Comparison of ENCODE assay signal across 12 cellular contexts in genomic region chrX:39969099-39969825, GRCh38.
DNase-seq lines count a peak whose midpoint lies in the region; ATAC-seq and TF ChIP-seq lines count a peak whose summit lies in the region.
"Had no signal": no experiment of that assay in that cellular context is flagged by ENCODE, and none has a peak within 500 bp of the region (broad histone marks: within the 10 kb centered on the region; RNA-seq: fewer than 3 reads in every experiment).

No MANE protein-coding gene starts in this region.

- intact Hi-C loops in uterus (cut with DNase I; ENCODE audit: low total_unique reads), result no loop called here

- no peaks in the 10 kb centered on the region for H3K23me2 ChIP-seq in H9 (ENCODE audit: insufficient read length, low read depth, low read length, poor library complexity, severe bottlenecking)

- H3K4me2 ChIP-seq in H9 (ENCODE audit: insufficient read depth, insufficient read length, low read length), result peak overlapping the region; percentile 9
- no peak overlapping the region for H3K4me2 ChIP-seq in osteoblast (ENCODE audit: insufficient read depth, low read length)

- H3K14ac ChIP-seq in H9 (ENCODE audit: insufficient read depth, low read length), result no peak overlapping the region

- H3K36me3 ChIP-seq in uterus (no peaks in the 10 kb centered on the region), osteoblast (ENCODE audit: insufficient read depth, low read length) (no peaks in the 10 kb centered on the region)
- H3K36me3 ChIP-seq: upper lobe of right lung had no signal

- H3K79me2 ChIP-seq in H9 (ENCODE audit: insufficient read depth, low read length), result no peaks in the 10 kb centered on the region
- no peaks in the 10 kb centered on the region for H3K79me2 ChIP-seq in osteoblast (ENCODE audit: insufficient read depth, low read length)

- H3K4me3 ChIP-seq in uterus (no peak overlapping the region), osteoblast (ENCODE audit: insufficient read depth, low read length) (no peak overlapping the region)
- H3K4me3 ChIP-seq: psoas muscle, upper lobe of right lung had no signal

- peaks cover 14 to 20% (median 14%) of the 10 kb centered on the region in 3 experiments for H3K36me3 Mint-ChIP-seq in H9 (ENCODE audit: insufficient read depth in 1 of 3, low read depth in 3 of 3)
- no peaks in the 10 kb centered on the region for H3K36me3 Mint-ChIP-seq in activated T-helper 17 cell treated with anti-CD3 and anti-CD28 coated beads, Interleukin-2, amount 50 U/mL, for 72 hours (ENCODE audit: low read depth)
- no peaks in the 10 kb centered on the region for H3K36me3 Mint-ChIP-seq in nephron (ENCODE audit: low read depth)

- H3K27ac ChIP-seq in H9 (ENCODE audit: insufficient read length, low read depth, low read length) (no peak overlapping the region), uterus (no peak overlapping the region), osteoblast (ENCODE audit: low read depth, low read length) (no peak overlapping the region)
- H3K27ac ChIP-seq: psoas muscle, upper lobe of right lung, VCaP had no signal

- no peak for ATAC-seq in activated T-helper 17 cell treated with anti-CD3 and anti-CD28 coated beads, Interleukin-2, amount 50 U/mL, for 72 hours (replicated peaks)
- ATAC-seq: esophagus mucosa, psoas muscle had no signal

- H2AK5ac ChIP-seq in H9 (ENCODE audit: insufficient read length, low read length), result no peak overlapping the region

- peak; percentile 86 for DNase-seq in H9
- peak; percentile 75 for DNase-seq in NCI-H2227 (lab: John Stamatoyannopoulos, UW; ENCODE audit: unreplicated experiment)
- no peak for DNase-seq in T-helper 9 cell
- no peak for DNase-seq in 8988T
- no peak for DNase-seq in uterus
- no peak for DNase-seq in osteoblast (ENCODE audit: insufficient read length, low spot score, missing footprints)
- DNase-seq: psoas muscle, upper lobe of right lung had no signal

- TF ChIP-seq CTCF in H9 (conservative IDR thresholded peaks at IDR 0.05) (no peak), nephron (IDR thresholded peaks at IDR 0.05; ENCODE audit: unreplicated experiment in 3 of 3) (no peak), uterus (IDR thresholded peaks at IDR 0.05) (no peak), osteoblast (IDR thresholded peaks at IDR 0.05; ENCODE audit: extremely low read depth, low read depth, low read length) (no peak)

- TF ChIP-seq POLR2A in uterus (IDR thresholded peaks at IDR 0.05), result no peak

- H3K27me3 ChIP-seq in H9 (ENCODE audit: insufficient read depth, low read length), result no peaks in the 10 kb centered on the region
- no peaks in the 10 kb centered on the region for H3K27me3 ChIP-seq in uterus
- H3K27me3 ChIP-seq in osteoblast (ENCODE audit: insufficient read depth, low read length), result no peaks in the 10 kb centered on the region
- H3K27me3 ChIP-seq: upper lobe of right lung had no signal

- H3K23ac ChIP-seq in H9 (ENCODE audit: insufficient read length, low read depth, low read length), result no peak overlapping the region

- no peak overlapping the region for H3K18ac ChIP-seq in H9 (ENCODE audit: insufficient read length, low read depth, low read length)

- H4K20me1 ChIP-seq in H9 (ENCODE audit: control insufficient read depth, insufficient read depth, insufficient read length) (no peaks in the 10 kb centered on the region), osteoblast (ENCODE audit: insufficient read depth, low read length) (no peaks in the 10 kb centered on the region)

- H4K91ac ChIP-seq in H9 (ENCODE audit: insufficient read length, low read depth, low read length), result no peak overlapping the region

- no peak overlapping the region for H3K9ac ChIP-seq in H9 (ENCODE audit: extremely low read depth, insufficient read length, low read length)

- H2BK20ac ChIP-seq in H9 (ENCODE audit: low read depth, low read length, poor library complexity, severe bottlenecking), result no peak overlapping the region

- H3K4me3 Mint-ChIP-seq in H9 (peak overlapping the region; percentile 26 to 42; a peak in 3 of 5 replicates), nephron (no peak overlapping the region)
- H3K4me3 Mint-ChIP-seq in activated T-helper 17 cell treated with anti-CD3 and anti-CD28 coated beads, Interleukin-2, amount 50 U/mL, for 72 hours, result no peak overlapping the region

- no peaks in the 10 kb centered on the region for H3K9me3 ChIP-seq in H9 (ENCODE audit: control insufficient read depth, low read depth, low read length)
- H3K9me3 ChIP-seq in uterus, result no peaks in the 10 kb centered on the region
- peaks cover 2% of the 10 kb centered on the region for H3K9me3 ChIP-seq in osteoblast (ENCODE audit: low read depth, low read length)
- H3K9me3 ChIP-seq: psoas muscle, upper lobe of right lung had no signal

- H3K79me1 ChIP-seq in H9 (ENCODE audit: insufficient read depth, low read depth, low read length, poor library complexity, severe bottlenecking), result no peaks in the 10 kb centered on the region

- H3T11ph ChIP-seq in H9 (ENCODE audit: low read length), result no peak overlapping the region

- no peak overlapping the region for H3K27ac Mint-ChIP-seq in H9
- peak overlapping the region; percentile 28 for H3K27ac Mint-ChIP-seq in activated T-helper 17 cell treated with anti-CD3 and anti-CD28 coated beads, Interleukin-2, amount 50 U/mL, for 72 hours
- H3K27ac Mint-ChIP-seq in nephron, result peak overlapping the region in 2 of 3 experiments; percentile 28

- no peak overlapping the region for H4K5ac ChIP-seq in H9 (ENCODE audit: insufficient read length, low read depth, low read length)

- no peak overlapping the region for H3K56ac ChIP-seq in H9 (ENCODE audit: insufficient read length, low read depth, low read length)

- no peak overlapping the region for H2BK15ac ChIP-seq in H9 (ENCODE audit: low read depth, low read length)

- no CpG with 5 or more reads among the region's 16 CpGs for WGBS in H9 (ENCODE audit: extremely low coverage, insufficient read length, low lambda C conversion rate)

- H2BK120ac ChIP-seq in H9 (ENCODE audit: low read depth, low read length, poor library complexity, severe bottlenecking), result no peak overlapping the region

- no peak overlapping the region for H2BK5ac ChIP-seq in H9 (ENCODE audit: insufficient read length, low read length)

- no peak overlapping the region for H3K4ac ChIP-seq in H9 (ENCODE audit: low read depth, low read length)

- H3K4me1 Mint-ChIP-seq in H9 (peaks cover 27 to 34% of the 10 kb centered on the region in 2 experiments), nephron (peaks cover 5% of the 10 kb centered on the region)
- H3K4me1 Mint-ChIP-seq in activated T-helper 17 cell treated with anti-CD3 and anti-CD28 coated beads, Interleukin-2, amount 50 U/mL, for 72 hours, result no peaks in the 10 kb centered on the region

- peaks cover 23% of the 10 kb centered on the region for H3K27me3 Mint-ChIP-seq in H9 (ENCODE audit: low read depth)
- H3K27me3 Mint-ChIP-seq in activated T-helper 17 cell treated with anti-CD3 and anti-CD28 coated beads, Interleukin-2, amount 50 U/mL, for 72 hours, result no peaks in the 10 kb centered on the region
- peaks cover 8% of the 10 kb centered on the region for H3K27me3 Mint-ChIP-seq in nephron (ENCODE audit: low read depth)

- H3K9me3 Mint-ChIP-seq in H9, result peaks cover 77% of the 10 kb centered on the region in 2 experiments
- peaks cover 5% of the 10 kb centered on the region for H3K9me3 Mint-ChIP-seq in activated T-helper 17 cell treated with anti-CD3 and anti-CD28 coated beads, Interleukin-2, amount 50 U/mL, for 72 hours
- H3K9me3 Mint-ChIP-seq in nephron, result peaks cover 38% of the 10 kb centered on the region

- no peak overlapping the region for H2BK12ac ChIP-seq in H9 (ENCODE audit: insufficient read length, low read depth, low read length)

- H4K8ac ChIP-seq in H9 (replicated peaks; ENCODE audit: insufficient read length, low read depth, low read length), result no peak overlapping the region

- H2AFZ ChIP-seq in H9 (ENCODE audit: low read length) (no peak overlapping the region), osteoblast (ENCODE audit: low read length) (no peak overlapping the region)

- H3K4me1 ChIP-seq in H9 (ENCODE audit: insufficient read depth, low read length) (no peaks in the 10 kb centered on the region; the same call in none of the 2 replicates), uterus (no peaks in the 10 kb centered on the region), osteoblast (ENCODE audit: insufficient read depth, low read length) (peaks cover 8% of the 10 kb centered on the region)
- H3K4me1 ChIP-seq: psoas muscle, upper lobe of right lung had no signal

Comparison
In these comparisons a context has a peak if more than half of its experiments do, and no peak if none do; other contexts are left out.
1. DNase-seq: peak in H9 (single experiment) and NCI-H2227 (single experiment); none in T-helper 9 cell (single experiment), 8988T (single experiment), uterus (0 of 2) and osteoblast (single experiment).
2. H3K27ac Mint-ChIP-seq: peak in activated T-helper 17 cell treated with anti-CD3 and anti-CD28 coated beads, Interleukin-2, amount 50 U/mL, for 72 hours (single experiment) and nephron (2 of 3); none in H9 (0 of 3).
3. H3K4me3 Mint-ChIP-seq: peak in H9 (2 of 2); none in activated T-helper 17 cell treated with anti-CD3 and anti-CD28 coated beads, Interleukin-2, amount 50 U/mL, for 72 hours (single experiment) and nephron (0 of 3).